In genomic region chr16:87764600-87765472, GRCh38 we compare ENCODE assay signal across 8 cellular contexts. TPM values are rescaled to one million over a fixed set of nuclear protein-coding genes. Genes with fewer than 3 reads are reported as not detected.
A peak's percentile ranks its signal among the peaks of the same experiment; 100 is the strongest.
DNase-seq lines count a peak whose midpoint lies in the region; ATAC-seq and TF ChIP-seq lines count a peak whose summit lies in the region.

No MANE protein-coding gene starts in this region.

- ATAC-seq in DND-41 (ENCODE audit: insufficient read depth, low read depth): peak; percentile 80
- ATAC-seq in HG02885 (IDR thresholded peaks at IDR 0.05; ENCODE audit: poor library complexity, unreplicated experiment): peak; percentile 12

- H3K4me3 ChIP-seq in DND-41 (ENCODE audit: low read depth in 1 of 2, low read length in 2 of 2): peak overlapping the region; percentile 88 to 94
- H3K4me3 ChIP-seq in iPS-11a (ENCODE audit: low read depth, low read length): peak overlapping the region; percentile 88
- H3K4me3 ChIP-seq in subcutaneous abdominal adipose tissue (ENCODE audit: low read depth in 1 of 5, low read length in 5 of 5): peak overlapping the region; percentile 85 to 98 (median 89)

- H4K20me1 ChIP-seq in DND-41 (ENCODE audit: insufficient read depth, low read length): peaks cover 37% of the 10 kb centered on the region

- H3K27me3 ChIP-seq in DND-41 (ENCODE audit: insufficient read depth, low read length, poor library complexity) (no peaks in the 10 kb centered on the region), subcutaneous abdominal adipose tissue (ENCODE audit: control insufficient read depth in 5 of 5, insufficient read depth in 4 of 5, low read length in 5 of 5) (no peaks in the 10 kb centered on the region)

- H2AFZ ChIP-seq in DND-41 (ENCODE audit: low read depth, low read length): peak overlapping the region; percentile 84

- no peaks in the 10 kb centered on the region for H3K9me3 ChIP-seq in DND-41 (ENCODE audit: insufficient read depth, low read length, severe bottlenecking)
- no peaks in the 10 kb centered on the region for H3K9me3 ChIP-seq in subcutaneous abdominal adipose tissue (ENCODE audit: control insufficient read depth in 5 of 5, low read length in 5 of 5)

- peak overlapping the region; percentile 95 for H3K27ac Mint-ChIP-seq in activated T-cell treated with anti-CD3 and anti-CD28 coated beads, Interleukin-2, amount 50 U/mL, for 24 hours

- H3K4me2 ChIP-seq in DND-41 (ENCODE audit: insufficient read depth, low read length): peak overlapping the region; percentile 83

- H3K9me3 Mint-ChIP-seq in activated T-cell treated with anti-CD3 and anti-CD28 coated beads, Interleukin-2, amount 50 U/mL, for 24 hours: no peaks in the 10 kb centered on the region

- peak overlapping the region; percentile 99 for H3K4me3 Mint-ChIP-seq in activated T-cell treated with anti-CD3 and anti-CD28 coated beads, Interleukin-2, amount 50 U/mL, for 24 hours

- TF ChIP-seq CTCF in DND-41 (IDR thresholded peaks at IDR 0.05; ENCODE audit: borderline replicate concordance, extremely low read depth, low read length, poor library complexity, severe bottlenecking): no peak

- peak; percentile 60 for DNase-seq in DND-41
- DNase-seq in activated T-cell treated with anti-CD3 and anti-CD28 coated beads, Interleukin-2, amount 50 U/mL, for 24 hours: no peak
- no peak for DNase-seq in DMS114 treated with DMSO at 0.1 percent for 48 hours (lab: John Stamatoyannopoulos, UW; ENCODE audit: unreplicated experiment)
- DNase-seq in mucosa of gallbladder (ENCODE audit: low spot score): no peak
- no peak for DNase-seq in AG08396 (ENCODE audit: low spot score)

- H3K79me2 ChIP-seq in DND-41 (ENCODE audit: insufficient read depth, low read length): peaks cover 64% of the 10 kb centered on the region

- H3K4me1 Mint-ChIP-seq in activated T-cell treated with anti-CD3 and anti-CD28 coated beads, Interleukin-2, amount 50 U/mL, for 24 hours (ENCODE audit: low read depth): peaks cover 43% of the 10 kb centered on the region

- H3K9ac ChIP-seq in DND-41 (ENCODE audit: low read depth, low read length) (peak overlapping the region; percentile 87), subcutaneous abdominal adipose tissue (ENCODE audit: low read length in 5 of 5) (peak overlapping the region; percentile 73 to 96 (median 90))

- no peaks in the 10 kb centered on the region for H3K27me3 Mint-ChIP-seq in activated T-cell treated with anti-CD3 and anti-CD28 coated beads, Interleukin-2, amount 50 U/mL, for 24 hours

- H3K36me3 ChIP-seq in DND-41 (ENCODE audit: insufficient read depth, low read length): peaks cover 47% of the 10 kb centered on the region
- H3K36me3 ChIP-seq in subcutaneous abdominal adipose tissue (ENCODE audit: control insufficient read depth in 5 of 5, insufficient read depth in 5 of 5, low read length in 5 of 5): peaks cover 0 to 29% (median 22%) of the 10 kb centered on the region in 5 donors

- peaks cover 58% of the 10 kb centered on the region for H3K36me3 Mint-ChIP-seq in activated T-cell treated with anti-CD3 and anti-CD28 coated beads, Interleukin-2, amount 50 U/mL, for 24 hours (ENCODE audit: low read depth)

- peaks cover 46% of the 10 kb centered on the region for H3K4me1 ChIP-seq in DND-41 (ENCODE audit: insufficient read depth, low read length)
- H3K4me1 ChIP-seq in subcutaneous abdominal adipose tissue (ENCODE audit: control insufficient read depth in 5 of 5, insufficient read depth in 5 of 5, low read length in 5 of 5): peaks cover 4 to 19% (median 18%) of the 10 kb centered on the region in 5 donors

- peak overlapping the region; percentile 90 for H3K27ac ChIP-seq in DND-41 (ENCODE audit: low read length)
- H3K27ac ChIP-seq in subcutaneous abdominal adipose tissue (ENCODE audit: low read depth, low read length): peak overlapping the region; percentile 72

RNA-seq across cellular contexts. Expression of gene KLHDC4, which starts 0.9 kb away (rescaled TPM):
- 31.8 TPM for total RNA-seq in mucosa of gallbladder
